In the genomic region with DNA sequence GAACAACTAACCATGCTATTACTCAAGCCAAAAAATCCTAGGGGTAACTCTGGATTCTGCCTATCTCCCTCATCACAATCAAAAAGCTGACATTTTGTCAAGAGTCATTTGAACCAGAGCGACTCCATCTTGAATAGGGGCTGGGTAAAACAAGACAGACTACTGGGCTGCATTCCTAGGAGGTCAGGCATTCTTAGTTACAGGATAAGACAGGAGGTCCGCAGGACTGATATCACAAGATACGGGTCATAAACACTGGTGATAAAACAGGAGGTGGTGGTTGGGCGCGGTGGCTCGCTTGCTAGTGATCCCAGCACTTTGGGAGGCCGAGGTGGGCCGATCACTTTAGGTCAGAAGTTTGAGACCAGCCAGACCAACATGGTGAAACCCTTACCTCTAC, we compare ENCODE assay signal across 1 cellular context.
TF ChIP-seq lines count a peak whose summit lies in the region.

No MANE protein-coding gene starts in this region.

TF ChIP-seq in K562, 482 proteins besides CTCF, POLR2A, EP300 and RAD21 (continued from another document and continues in another):
- peak; percentile 89 for TF ChIP-seq DDX20 (tag; IDR thresholded peaks at IDR 0.05; ENCODE audit: low read depth)
- no peak for TF ChIP-seq NBN (IDR thresholded peaks at IDR 0.05; ENCODE audit: low read depth)
- TF ChIP-seq NR2C1 (IDR thresholded peaks at IDR 0.05), result no peak
- TF ChIP-seq NR2C1 (tag; IDR thresholded peaks at IDR 0.05), result peak; percentile 71
- TF ChIP-seq, protein P1, sequence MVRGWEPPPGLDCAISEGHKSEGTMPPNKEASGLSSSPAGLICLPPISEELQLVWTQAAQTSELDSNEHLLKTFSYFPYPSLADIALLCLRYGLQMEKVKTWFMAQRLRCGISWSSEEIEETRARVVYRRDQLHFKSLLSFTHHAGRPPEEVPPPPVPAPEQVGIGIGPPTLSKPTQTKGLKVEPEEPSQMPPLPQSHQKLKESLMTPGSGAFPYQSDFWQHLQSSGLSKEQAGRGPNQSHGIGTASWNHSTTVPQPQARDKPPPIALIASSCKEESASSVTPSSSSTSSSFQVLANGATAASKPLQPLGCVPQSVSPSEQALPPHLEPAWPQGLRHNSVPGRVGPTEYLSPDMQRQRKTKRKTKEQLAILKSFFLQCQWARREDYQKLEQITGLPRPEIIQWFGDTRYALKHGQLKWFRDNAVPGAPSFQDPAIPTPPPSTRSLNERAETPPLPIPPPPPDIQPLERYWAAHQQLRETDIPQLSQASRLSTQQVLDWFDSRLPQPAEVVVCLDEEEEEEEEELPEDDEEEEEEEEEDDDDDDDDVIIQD (CRISPR knock-in tag; IDR thresholded peaks at IDR 0.05), result 0 out of 2 replicates have a peak, but pooled peaks have one; percentile 69
- peak; percentile 84 for TF ChIP-seq ZNF668 (CRISPR knock-in tag; IDR thresholded peaks at IDR 0.05)
- TF ChIP-seq, protein P2, sequence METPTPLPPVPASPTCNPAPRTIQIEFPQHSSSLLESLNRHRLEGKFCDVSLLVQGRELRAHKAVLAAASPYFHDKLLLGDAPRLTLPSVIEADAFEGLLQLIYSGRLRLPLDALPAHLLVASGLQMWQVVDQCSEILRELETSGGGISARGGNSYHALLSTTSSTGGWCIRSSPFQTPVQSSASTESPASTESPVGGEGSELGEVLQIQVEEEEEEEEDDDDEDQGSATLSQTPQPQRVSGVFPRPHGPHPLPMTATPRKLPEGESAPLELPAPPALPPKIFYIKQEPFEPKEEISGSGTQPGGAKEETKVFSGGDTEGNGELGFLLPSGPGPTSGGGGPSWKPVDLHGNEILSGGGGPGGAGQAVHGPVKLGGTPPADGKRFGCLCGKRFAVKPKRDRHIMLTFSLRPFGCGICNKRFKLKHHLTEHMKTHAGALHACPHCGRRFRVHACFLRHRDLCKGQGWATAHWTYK (CRISPR knock-in tag; IDR thresholded peaks at IDR 0.05), result peak; percentile 96
- TF ChIP-seq NR2C2 (CRISPR knock-in tag; IDR thresholded peaks at IDR 0.05), result no peak
- TF ChIP-seq NR2C2 (tag; IDR thresholded peaks at IDR 0.05), result peak; percentile 58
- TF ChIP-seq, protein P3, sequence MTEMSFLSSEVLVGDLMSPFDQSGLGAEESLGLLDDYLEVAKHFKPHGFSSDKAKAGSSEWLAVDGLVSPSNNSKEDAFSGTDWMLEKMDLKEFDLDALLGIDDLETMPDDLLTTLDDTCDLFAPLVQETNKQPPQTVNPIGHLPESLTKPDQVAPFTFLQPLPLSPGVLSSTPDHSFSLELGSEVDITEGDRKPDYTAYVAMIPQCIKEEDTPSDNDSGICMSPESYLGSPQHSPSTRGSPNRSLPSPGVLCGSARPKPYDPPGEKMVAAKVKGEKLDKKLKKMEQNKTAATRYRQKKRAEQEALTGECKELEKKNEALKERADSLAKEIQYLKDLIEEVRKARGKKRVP (CRISPR knock-in tag; IDR thresholded peaks at IDR 0.05), result peak; percentile 76
- 0 out of 2 replicates have a peak, but pooled peaks have one; percentile 14 for TF ChIP-seq ETV1 (tag; conservative IDR thresholded peaks at IDR 0.05; ENCODE audit: low read depth)
- TF ChIP-seq HMGN3 (IDR thresholded peaks at IDR 0.05; ENCODE audit: borderline replicate concordance, extremely low read depth, insufficient read length, low read depth, low read length), result no peak
- no peak for TF ChIP-seq SP2 (IDR thresholded peaks at IDR 0.05; ENCODE audit: extremely low read depth, low read depth, low read length, poor library complexity, severe bottlenecking)
- TF ChIP-seq FOXP1 (CRISPR knock-in tag; IDR thresholded peaks at IDR 0.05), result no peak
- peak; percentile 43; the same call in 1 of the 2 replicates for TF ChIP-seq ZNF3 (CRISPR knock-in tag; IDR thresholded peaks at IDR 0.05)
- TF ChIP-seq MYNN (IDR thresholded peaks at IDR 0.05), result no peak
- TF ChIP-seq MYNN (CRISPR knock-in tag; IDR thresholded peaks at IDR 0.05), result no peak
- 0 out of 2 replicates have a peak, but pooled peaks have one; percentile 76 for TF ChIP-seq ZNF445 (CRISPR knock-in tag; IDR thresholded peaks at IDR 0.05; ENCODE audit: low read depth)
- no peak for TF ChIP-seq ZNF431 (CRISPR knock-in tag; IDR thresholded peaks at IDR 0.05)
- TF ChIP-seq, protein P4, sequence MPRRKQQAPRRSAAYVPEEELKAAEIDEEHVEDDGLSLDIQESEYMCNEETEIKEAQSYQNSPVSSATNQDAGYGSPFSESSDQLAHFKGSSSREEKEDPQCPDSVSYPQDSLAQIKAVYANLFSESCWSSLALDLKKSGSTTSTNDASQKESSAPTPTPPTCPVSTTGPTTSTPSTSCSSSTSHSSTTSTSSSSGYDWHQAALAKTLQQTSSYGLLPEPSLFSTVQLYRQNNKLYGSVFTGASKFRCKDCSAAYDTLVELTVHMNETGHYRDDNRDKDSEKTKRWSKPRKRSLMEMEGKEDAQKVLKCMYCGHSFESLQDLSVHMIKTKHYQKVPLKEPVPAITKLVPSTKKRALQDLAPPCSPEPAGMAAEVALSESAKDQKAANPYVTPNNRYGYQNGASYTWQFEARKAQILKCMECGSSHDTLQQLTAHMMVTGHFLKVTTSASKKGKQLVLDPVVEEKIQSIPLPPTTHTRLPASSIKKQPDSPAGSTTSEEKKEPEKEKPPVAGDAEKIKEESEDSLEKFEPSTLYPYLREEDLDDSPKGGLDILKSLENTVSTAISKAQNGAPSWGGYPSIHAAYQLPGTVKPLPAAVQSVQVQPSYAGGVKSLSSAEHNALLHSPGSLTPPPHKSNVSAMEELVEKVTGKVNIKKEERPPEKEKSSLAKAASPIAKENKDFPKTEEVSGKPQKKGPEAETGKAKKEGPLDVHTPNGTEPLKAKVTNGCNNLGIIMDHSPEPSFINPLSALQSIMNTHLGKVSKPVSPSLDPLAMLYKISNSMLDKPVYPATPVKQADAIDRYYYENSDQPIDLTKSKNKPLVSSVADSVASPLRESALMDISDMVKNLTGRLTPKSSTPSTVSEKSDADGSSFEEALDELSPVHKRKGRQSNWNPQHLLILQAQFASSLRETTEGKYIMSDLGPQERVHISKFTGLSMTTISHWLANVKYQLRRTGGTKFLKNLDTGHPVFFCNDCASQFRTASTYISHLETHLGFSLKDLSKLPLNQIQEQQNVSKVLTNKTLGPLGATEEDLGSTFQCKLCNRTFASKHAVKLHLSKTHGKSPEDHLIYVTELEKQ (CRISPR knock-in tag; IDR thresholded peaks at IDR 0.05), result peak; percentile 76; the same call in 1 of the 2 replicates
- TF ChIP-seq, protein P5, sequence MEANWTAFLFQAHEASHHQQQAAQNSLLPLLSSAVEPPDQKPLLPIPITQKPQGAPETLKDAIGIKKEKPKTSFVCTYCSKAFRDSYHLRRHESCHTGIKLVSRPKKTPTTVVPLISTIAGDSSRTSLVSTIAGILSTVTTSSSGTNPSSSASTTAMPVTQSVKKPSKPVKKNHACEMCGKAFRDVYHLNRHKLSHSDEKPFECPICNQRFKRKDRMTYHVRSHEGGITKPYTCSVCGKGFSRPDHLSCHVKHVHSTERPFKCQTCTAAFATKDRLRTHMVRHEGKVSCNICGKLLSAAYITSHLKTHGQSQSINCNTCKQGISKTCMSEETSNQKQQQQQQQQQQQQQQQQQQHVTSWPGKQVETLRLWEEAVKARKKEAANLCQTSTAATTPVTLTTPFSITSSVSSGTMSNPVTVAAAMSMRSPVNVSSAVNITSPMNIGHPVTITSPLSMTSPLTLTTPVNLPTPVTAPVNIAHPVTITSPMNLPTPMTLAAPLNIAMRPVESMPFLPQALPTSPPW (CRISPR knock-in tag; IDR thresholded peaks at IDR 0.05), result 0 out of 2 replicates have a peak, but pooled peaks have one; percentile 22
- TF ChIP-seq E2F3 (CRISPR knock-in tag; IDR thresholded peaks at IDR 0.05), result peak; percentile 82; the same call in 1 of the 2 replicates
- no peak for TF ChIP-seq MIER1 (IDR thresholded peaks at IDR 0.05; ENCODE audit: low read depth)
- TF ChIP-seq, protein P6, sequence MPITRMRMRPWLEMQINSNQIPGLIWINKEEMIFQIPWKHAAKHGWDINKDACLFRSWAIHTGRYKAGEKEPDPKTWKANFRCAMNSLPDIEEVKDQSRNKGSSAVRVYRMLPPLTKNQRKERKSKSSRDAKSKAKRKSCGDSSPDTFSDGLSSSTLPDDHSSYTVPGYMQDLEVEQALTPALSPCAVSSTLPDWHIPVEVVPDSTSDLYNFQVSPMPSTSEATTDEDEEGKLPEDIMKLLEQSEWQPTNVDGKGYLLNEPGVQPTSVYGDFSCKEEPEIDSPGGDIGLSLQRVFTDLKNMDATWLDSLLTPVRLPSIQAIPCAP (CRISPR knock-in tag; IDR thresholded peaks at IDR 0.05; ENCODE audit: borderline replicate concordance), result no peak
- TF ChIP-seq, protein P7, sequence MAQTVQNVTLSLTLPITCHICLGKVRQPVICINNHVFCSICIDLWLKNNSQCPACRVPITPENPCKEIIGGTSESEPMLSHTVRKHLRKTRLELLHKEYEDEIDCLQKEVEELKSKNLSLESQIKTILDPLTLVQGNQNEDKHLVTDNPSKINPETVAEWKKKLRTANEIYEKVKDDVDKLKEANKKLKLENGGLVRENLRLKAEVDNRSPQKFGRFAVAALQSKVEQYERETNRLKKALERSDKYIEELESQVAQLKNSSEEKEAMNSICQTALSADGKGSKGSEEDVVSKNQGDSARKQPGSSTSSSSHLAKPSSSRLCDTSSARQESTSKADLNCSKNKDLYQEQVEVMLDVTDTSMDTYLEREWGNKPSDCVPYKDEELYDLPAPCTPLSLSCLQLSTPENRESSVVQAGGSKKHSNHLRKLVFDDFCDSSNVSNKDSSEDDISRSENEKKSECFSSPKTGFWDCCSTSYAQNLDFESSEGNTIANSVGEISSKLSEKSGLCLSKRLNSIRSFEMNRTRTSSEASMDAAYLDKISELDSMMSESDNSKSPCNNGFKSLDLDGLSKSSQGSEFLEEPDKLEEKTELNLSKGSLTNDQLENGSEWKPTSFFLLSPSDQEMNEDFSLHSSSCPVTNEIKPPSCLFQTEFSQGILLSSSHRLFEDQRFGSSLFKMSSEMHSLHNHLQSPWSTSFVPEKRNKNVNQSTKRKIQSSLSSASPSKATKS (CRISPR knock-in tag; IDR thresholded peaks at IDR 0.05), result peak; percentile 77; the same call in 1 of the 2 replicates
- peak; percentile 89 for TF ChIP-seq ZNF239 (CRISPR knock-in tag; IDR thresholded peaks at IDR 0.05)
- TF ChIP-seq, protein P8, sequence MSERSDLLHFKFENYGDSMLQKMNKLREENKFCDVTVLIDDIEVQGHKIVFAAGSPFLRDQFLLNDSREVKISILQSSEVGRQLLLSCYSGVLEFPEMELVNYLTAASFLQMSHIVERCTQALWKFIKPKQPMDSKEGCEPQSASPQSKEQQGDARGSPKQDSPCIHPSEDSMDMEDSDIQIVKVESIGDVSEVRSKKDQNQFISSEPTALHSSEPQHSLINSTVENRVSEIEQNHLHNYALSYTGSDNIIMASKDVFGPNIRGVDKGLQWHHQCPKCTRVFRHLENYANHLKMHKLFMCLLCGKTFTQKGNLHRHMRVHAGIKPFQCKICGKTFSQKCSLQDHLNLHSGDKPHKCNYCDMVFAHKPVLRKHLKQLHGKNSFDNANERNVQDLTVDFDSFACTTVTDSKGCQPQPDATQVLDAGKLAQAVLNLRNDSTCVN (CRISPR knock-in tag; IDR thresholded peaks at IDR 0.05), result peak; percentile 93; the same call in 1 of the 2 replicates
- peak; percentile 84 for TF ChIP-seq SMAD4 (CRISPR knock-in tag; conservative IDR thresholded peaks at IDR 0.05)
- TF ChIP-seq ERF (CRISPR knock-in tag; IDR thresholded peaks at IDR 0.05), result peak; percentile 93; the same call in 1 of the 2 replicates
- TF ChIP-seq, protein P9, sequence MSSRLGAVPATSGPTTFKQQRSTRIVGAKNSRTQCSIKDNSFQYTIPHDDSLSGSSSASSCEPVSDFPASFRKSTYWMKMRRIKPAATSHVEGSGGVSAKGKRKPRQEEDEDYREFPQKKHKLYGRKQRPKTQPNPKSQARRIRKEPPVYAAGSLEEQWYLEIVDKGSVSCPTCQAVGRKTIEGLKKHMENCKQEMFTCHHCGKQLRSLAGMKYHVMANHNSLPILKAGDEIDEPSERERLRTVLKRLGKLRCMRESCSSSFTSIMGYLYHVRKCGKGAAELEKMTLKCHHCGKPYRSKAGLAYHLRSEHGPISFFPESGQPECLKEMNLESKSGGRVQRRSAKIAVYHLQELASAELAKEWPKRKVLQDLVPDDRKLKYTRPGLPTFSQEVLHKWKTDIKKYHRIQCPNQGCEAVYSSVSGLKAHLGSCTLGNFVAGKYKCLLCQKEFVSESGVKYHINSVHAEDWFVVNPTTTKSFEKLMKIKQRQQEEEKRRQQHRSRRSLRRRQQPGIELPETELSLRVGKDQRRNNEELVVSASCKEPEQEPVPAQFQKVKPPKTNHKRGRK (tag; IDR thresholded peaks at IDR 0.05), result no peak
- TF ChIP-seq ZNF175 (CRISPR knock-in tag; IDR thresholded peaks at IDR 0.05; ENCODE audit: low read depth), result peak; percentile 93
- peak; percentile 86; the same call in 1 of the 2 replicates for TF ChIP-seq ZNF644 (tag; IDR thresholded peaks at IDR 0.05; ENCODE audit: low read depth)
- no peak for TF ChIP-seq MCM7 (IDR thresholded peaks at IDR 0.05)
- TF ChIP-seq DMBX1 (CRISPR knock-in tag; IDR thresholded peaks at IDR 0.05; ENCODE audit: borderline replicate concordance), result peak; percentile 87; the same call in 1 of the 2 replicates
- TF ChIP-seq ZNF561 (CRISPR knock-in tag; conservative IDR thresholded peaks at IDR 0.05), result 0 out of 2 replicates have a peak, but pooled peaks have one; percentile 30
- TF ChIP-seq, protein P10, sequence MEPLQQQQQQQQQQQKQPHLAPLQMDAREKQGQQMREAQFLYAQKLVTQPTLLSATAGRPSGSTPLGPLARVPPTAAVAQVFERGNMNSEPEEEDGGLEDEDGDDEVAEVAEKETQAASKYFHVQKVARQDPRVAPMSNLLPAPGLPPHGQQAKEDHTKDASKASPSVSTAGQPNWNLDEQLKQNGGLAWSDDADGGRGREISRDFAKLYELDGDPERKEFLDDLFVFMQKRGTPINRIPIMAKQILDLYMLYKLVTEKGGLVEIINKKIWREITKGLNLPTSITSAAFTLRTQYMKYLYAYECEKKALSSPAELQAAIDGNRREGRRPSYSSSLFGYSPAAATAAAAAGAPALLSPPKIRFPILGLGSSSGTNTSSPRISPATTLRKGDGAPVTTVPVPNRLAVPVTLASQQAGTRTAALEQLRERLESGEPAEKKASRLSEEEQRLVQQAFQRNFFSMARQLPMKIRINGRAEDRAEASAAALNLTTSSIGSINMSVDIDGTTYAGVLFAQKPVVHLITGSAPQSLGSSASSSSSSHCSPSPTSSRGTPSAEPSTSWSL (CRISPR knock-in tag; IDR thresholded peaks at IDR 0.05; ENCODE audit: borderline replicate concordance), result peak; percentile 76; the same call in 1 of the 2 replicates
